In the genomic region with DNA sequence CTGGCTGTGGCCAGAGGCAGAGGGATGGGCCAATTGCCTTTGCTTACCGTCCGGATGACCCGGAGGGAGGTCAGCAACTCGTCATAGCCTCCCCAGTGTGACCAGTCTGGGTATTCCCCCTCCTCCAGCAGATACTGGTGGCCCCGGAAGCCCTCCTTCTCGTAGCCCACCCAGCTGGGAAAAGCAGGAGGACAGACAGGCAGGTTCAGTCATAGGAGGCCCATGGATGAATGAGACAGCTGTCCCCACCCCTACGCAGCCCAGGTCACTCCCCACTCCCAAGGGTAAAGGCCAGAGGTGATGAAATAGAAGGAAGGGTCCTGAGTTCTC, we compare ENCODE assay signal across 13 cellular contexts. TPM values are rescaled to one million over a fixed set of nuclear protein-coding genes. Genes with fewer than 3 reads are reported as not detected.
DNase-seq lines count a peak whose midpoint lies in the region; ATAC-seq, FAIRE-seq and TF ChIP-seq lines count a peak whose summit lies in the region.
"Had no signal": no experiment of that assay in that cellular context is flagged by ENCODE, and none has a peak within 500 bp of the region (broad histone marks: within the 10 kb centered on the region; RNA-seq: fewer than 3 reads in every experiment).

No MANE protein-coding gene starts in this region.

- intact Hi-C loops in HCT116 (cut with micrococcal nuclease), result no loop called here

- no peak overlapping the region for H3K27ac ChIP-seq in CD4-positive, CD25-positive, alpha-beta regulatory T cell (ENCODE audit: insufficient read depth, low read length, poor library complexity, severe bottlenecking)
- H3K27ac ChIP-seq in HCT116 (ENCODE audit: low read depth, low read length), result peak overlapping the region; percentile 54; the same call in 1 of the 2 replicates
- H3K27ac ChIP-seq: foreskin keratinocyte had no signal

- H3K4me3 ChIP-seq in CD4-positive, CD25-positive, alpha-beta regulatory T cell (ENCODE audit: low read depth, low read length), result no peak overlapping the region
- peak overlapping the region in 1 of 2 experiments; percentile 86; a peak in 1 of 4 replicates for H3K4me3 ChIP-seq in HCT116 (replicated peaks in 1 of 2; ENCODE audit: low read depth in 1 of 2, low read length in 2 of 2)

- H3K9me3 Mint-ChIP-seq in CD4-positive, CD25-positive, alpha-beta regulatory T cell, result peaks cover 0 to 1% (median 0%) of the 10 kb centered on the region in 7 donors
- no peaks in the 10 kb centered on the region for H3K9me3 Mint-ChIP-seq in activated CD8-positive, alpha-beta T cell treated with anti-CD3 and anti-CD28 coated beads, Interleukin-2, amount 10 ng/mL, durations not matched to agents 7 days and 5 days (ENCODE audit: insufficient read depth)
- no peaks in the 10 kb centered on the region for H3K9me3 Mint-ChIP-seq in memory B cell

- no peaks in the 10 kb centered on the region for H3K27me3 ChIP-seq in CD4-positive, CD25-positive, alpha-beta regulatory T cell (ENCODE audit: control insufficient read depth, insufficient read depth, low read length)
- H3K27me3 ChIP-seq in HCT116 (ENCODE audit: insufficient read depth, low read length), result no peaks in the 10 kb centered on the region
- H3K27me3 ChIP-seq: foreskin keratinocyte had no signal

- peak overlapping the region; percentile 69 for H3K9ac ChIP-seq in HCT116 (ENCODE audit: low read length)

- peak overlapping the region; percentile 55 to 80 (median 71) for H3K4me3 Mint-ChIP-seq in CD4-positive, CD25-positive, alpha-beta regulatory T cell
- peak overlapping the region; percentile 94 for H3K4me3 Mint-ChIP-seq in activated CD8-positive, alpha-beta T cell treated with anti-CD3 and anti-CD28 coated beads, Interleukin-2, amount 10 ng/mL, durations not matched to agents 7 days and 5 days
- peak overlapping the region; percentile 95 for H3K4me3 Mint-ChIP-seq in memory B cell

- H2AFZ ChIP-seq in HCT116 (ENCODE audit: low read depth, low read length, poor library complexity, severe bottlenecking), result no peak overlapping the region

- H3K79me2 ChIP-seq in HCT116 (ENCODE audit: insufficient read depth, low read length), result no peaks in the 10 kb centered on the region

- peaks cover 4% of the 10 kb centered on the region for H3K27me3 Mint-ChIP-seq in CD4-positive, CD25-positive, alpha-beta regulatory T cell
- peaks cover 9% of the 10 kb centered on the region for H3K27me3 Mint-ChIP-seq in activated CD8-positive, alpha-beta T cell treated with anti-CD3 and anti-CD28 coated beads, Interleukin-2, amount 10 ng/mL, durations not matched to agents 7 days and 5 days (ENCODE audit: low read depth)
- no peaks in the 10 kb centered on the region for H3K27me3 Mint-ChIP-seq in memory B cell

- RAD21 ChIA-PET in HCT116 (lab: Charles Lee; ENCODE audit: low non-redundant PET in 1 of 2, low total read pairs in 2 of 2, uncharacterized antibody in 2 of 2, unreplicated experiment in 2 of 2), result no interaction called here

- peaks cover 15% of the 10 kb centered on the region for H3K4me1 ChIP-seq in CD4-positive, CD25-positive, alpha-beta regulatory T cell (ENCODE audit: control insufficient read depth, insufficient read depth, low read length, poor library complexity, severe bottlenecking)
- H3K4me1 ChIP-seq in HCT116 (ENCODE audit: control insufficient read depth in 1 of 2, insufficient read depth in 2 of 2, low read length in 2 of 2), result peaks cover 11 to 23% of the 10 kb centered on the region in 2 experiments

- H3K36me3 Mint-ChIP-seq in CD4-positive, CD25-positive, alpha-beta regulatory T cell, result no peaks in the 10 kb centered on the region
- peaks cover 2% of the 10 kb centered on the region for H3K36me3 Mint-ChIP-seq in activated CD8-positive, alpha-beta T cell treated with anti-CD3 and anti-CD28 coated beads, Interleukin-2, amount 10 ng/mL, durations not matched to agents 7 days and 5 days (ENCODE audit: low read depth)
- no peaks in the 10 kb centered on the region for H3K36me3 Mint-ChIP-seq in memory B cell

- no peaks in the 10 kb centered on the region for H3K36me3 ChIP-seq in CD4-positive, CD25-positive, alpha-beta regulatory T cell (ENCODE audit: control insufficient read depth, insufficient read depth, low read length)
- H3K36me3 ChIP-seq in HCT116 (ENCODE audit: control insufficient read depth in 1 of 2, insufficient read depth in 2 of 2, low read length in 2 of 2), result no peaks in the 10 kb centered on the region; a peak in 1 of 4 replicates

- no peaks in the 10 kb centered on the region for H3K9me3 ChIP-seq in CD4-positive, CD25-positive, alpha-beta regulatory T cell (ENCODE audit: control insufficient read depth in 2 of 2, low read length in 2 of 2)
- no peaks in the 10 kb centered on the region for H3K9me3 ChIP-seq in HCT116 (ENCODE audit: control insufficient read depth in 1 of 2, insufficient read depth in 1 of 2, low read depth in 1 of 2, low read length in 2 of 2)

- FAIRE-seq in GM12891 (lab: Jason Lieb, UNC), result no peak

- no peak for DNase-seq in CD4-positive, CD25-positive, alpha-beta regulatory T cell
- DNase-seq in HCT116 (ENCODE audit: low read depth, low spot score) (no peak), memory B cell (ENCODE audit: low spot score in 2 of 2) (no peak), GM12891 (ENCODE audit: insufficient read length, low spot score) (no peak), NCI-H2107 (lab: John Stamatoyannopoulos, UW) (no peak)
- DNase-seq in activated CD8-positive, alpha-beta T cell treated with anti-CD3 and anti-CD28 coated beads, Interleukin-2, amount 10 ng/mL, durations not matched to agents 7 days and 5 days, result no peak

- BruUV-seq in HCT116 (replicated peaks; lab: Mats Ljungman, UMichigan), result no TSS peak

- no peak for TF ChIP-seq RAD21 in HCT116 (IDR thresholded peaks at IDR 0.05; ENCODE audit: low read depth)

- no peaks in the 10 kb centered on the region for H3K9me2 ChIP-seq in HCT116 (ENCODE audit: insufficient read depth)

- H3K27ac Mint-ChIP-seq in CD4-positive, CD25-positive, alpha-beta regulatory T cell, result peak overlapping the region in 1 of 3 donors; percentile 38
- H3K27ac Mint-ChIP-seq in activated CD8-positive, alpha-beta T cell treated with anti-CD3 and anti-CD28 coated beads, Interleukin-2, amount 10 ng/mL, durations not matched to agents 7 days and 5 days, result no peak overlapping the region
- no peak overlapping the region for H3K27ac Mint-ChIP-seq in memory B cell

- no peak for TF ChIP-seq CTCF in HCT116 (IDR thresholded peaks at IDR 0.05 in 2 of 3, conservative IDR thresholded peaks at IDR 0.05 in 1 of 3; ENCODE audit: borderline replicate concordance in 1 of 3, insufficient read depth in 1 of 3, low read depth in 2 of 3, low read length in 2 of 3)

- no peak for TF ChIP-seq POLR2A in HCT116 (IDR thresholded peaks at IDR 0.05; ENCODE audit: borderline replicate concordance, extremely low read depth, insufficient read depth, insufficient read length)
- TF ChIP-seq POLR2A in GM12891 (IDR thresholded peaks at IDR 0.05; ENCODE audit: low read depth, low read length), result no peak

- POLR2A ChIA-PET in HCT116 (lab: Charles Lee), result no interaction called here
- POLR2A ChIA-PET in activated CD8-positive, alpha-beta T cell treated with anti-CD3 and anti-CD28 coated beads, Interleukin-2, amount 10 ng/mL, durations not matched to agents 7 days and 5 days (lab: Charles Lee), result no interaction called here

- CTCF ChIA-PET in HCT116 (lab: Charles Lee), result no interaction called here
- CTCF ChIA-PET in activated CD8-positive, alpha-beta T cell treated with anti-CD3 and anti-CD28 coated beads, Interleukin-2, amount 10 ng/mL, durations not matched to agents 7 days and 5 days (lab: Charles Lee), result interaction anchor here (2.1 to 3.5 kb wide), 3 partner anchors 22 to 80 kb away, joined by 9 to 10 read pairs (median 9); no protein-coding TSS in a partner anchor

- no peak for ATAC-seq in CD4-positive, CD25-positive, alpha-beta regulatory T cell (ENCODE audit: low read depth in 2 of 2)
- ATAC-seq in HCT116, result no peak
- ATAC-seq in activated CD8-positive, alpha-beta T cell treated with anti-CD3 and anti-CD28 coated beads, Interleukin-2, amount 10 ng/mL, durations not matched to agents 7 days and 5 days, result no peak
- no peak for ATAC-seq in memory B cell (ENCODE audit: low read depth)
- no peak for ATAC-seq in GM19467 (IDR thresholded peaks at IDR 0.05; ENCODE audit: unreplicated experiment)

- peaks cover 0 to 18% (median 11%) of the 10 kb centered on the region in 4 donors for H3K4me1 Mint-ChIP-seq in CD4-positive, CD25-positive, alpha-beta regulatory T cell
- H3K4me1 Mint-ChIP-seq in activated CD8-positive, alpha-beta T cell treated with anti-CD3 and anti-CD28 coated beads, Interleukin-2, amount 10 ng/mL, durations not matched to agents 7 days and 5 days (ENCODE audit: low read depth), result peaks cover 25% of the 10 kb centered on the region
- peaks cover 6% of the 10 kb centered on the region for H3K4me1 Mint-ChIP-seq in memory B cell

- peak overlapping the region; percentile 99 for H3K4me2 ChIP-seq in HCT116 (ENCODE audit: low read length)

- no peaks in the 10 kb centered on the region for H4K20me1 ChIP-seq in HCT116 (ENCODE audit: insufficient read depth)

RNA-seq across cellular contexts. Expression of gene CRYBG2, which starts 16.8 kb away (rescaled TPM):
- total RNA-seq in CD4-positive, CD25-positive, alpha-beta regulatory T cell, result 2.3 TPM
- 1 to 10 TPM in 3 of 4 donors, not detected in 1; 1.0 to 2.0 (median 1.3) TPM for polyA plus RNA-seq in CD4-positive, CD25-positive, alpha-beta regulatory T cell
- total RNA-seq in HCT116 (2021; ENCODE audit: unreplicated experiment), result 10.5 TPM
- 11.8 and 13.8 TPM in 2 replicates for polyA plus RNA-seq in HCT116 (2012)
- total RNA-seq in activated CD8-positive, alpha-beta T cell treated with anti-CD3 and anti-CD28 coated beads, Interleukin-2, amount 10 ng/mL, durations not matched to agents 7 days and 5 days, result 1 to 10 TPM; 7.6 to 8.7 TPM
- polyA plus RNA-seq in GM12891 (2012; ENCODE audit: low read depth, missing spikeins), result 0.21 TPM
- total RNA-seq: RPMI7951 had no signal

RNA-seq across cellular contexts. Expression of gene CD52, which starts 19.4 kb away (rescaled TPM):
- total RNA-seq in CD4-positive, CD25-positive, alpha-beta regulatory T cell, result 1,528 TPM
- polyA plus RNA-seq in CD4-positive, CD25-positive, alpha-beta regulatory T cell, result over 10,000 TPM in 2 of 4 donors, 1,000 to 10,000 TPM in 2; 9,467 to 12,173 (median 10,919) TPM
- total RNA-seq in HCT116 (2021; ENCODE audit: unreplicated experiment), result 2.0 TPM
- polyA plus RNA-seq in HCT116 (2012), result 0.62 and 0.95 TPM in 2 replicates
- total RNA-seq in activated CD8-positive, alpha-beta T cell treated with anti-CD3 and anti-CD28 coated beads, Interleukin-2, amount 10 ng/mL, durations not matched to agents 7 days and 5 days, result 1,000 to 10,000 TPM; 1,112 to 1,180 TPM
- 874 TPM for polyA plus RNA-seq in GM12891 (2012; ENCODE audit: low read depth, missing spikeins)
- total RNA-seq: HT1080, kidney epithelial cell, NCI-H460, RPMI7951 had no signal
- polyA plus RNA-seq: neural cell had no signal

RNA-seq across cellular contexts. Expression of gene UBXN11, which starts 30.7 kb away (rescaled TPM):
- 30.8 TPM for total RNA-seq in CD4-positive, CD25-positive, alpha-beta regulatory T cell
- 10 to 100 TPM in 3 of 4 donors, 1 to 10 TPM in 1; 8.1 to 15.2 (median 11.0) TPM for polyA plus RNA-seq in CD4-positive, CD25-positive, alpha-beta regulatory T cell
- 19.3 TPM for total RNA-seq in HCT116 (2021; ENCODE audit: unreplicated experiment)
- 20.8 and 22.3 TPM in 2 replicates for polyA plus RNA-seq in HCT116 (2012)
- 10 to 100 TPM; 34.4 to 40.9 TPM for total RNA-seq in activated CD8-positive, alpha-beta T cell treated with anti-CD3 and anti-CD28 coated beads, Interleukin-2, amount 10 ng/mL, durations not matched to agents 7 days and 5 days
- 12.8 TPM for polyA plus RNA-seq in GM12891 (2012; ENCODE audit: low read depth, missing spikeins)

RNA-seq across cellular contexts. Expression of gene ZNF683, which starts 35.4 kb away (rescaled TPM):
- total RNA-seq in CD4-positive, CD25-positive, alpha-beta regulatory T cell, result not detected
- polyA plus RNA-seq in CD4-positive, CD25-positive, alpha-beta regulatory T cell, result under 1 TPM in 2 of 4 donors, not detected in 2; 0.25 to 0.55 TPM
- not detected for total RNA-seq in HCT116 (2021; ENCODE audit: unreplicated experiment)
- not detected in 2 replicates for polyA plus RNA-seq in HCT116 (2012)
- total RNA-seq in activated CD8-positive, alpha-beta T cell treated with anti-CD3 and anti-CD28 coated beads, Interleukin-2, amount 10 ng/mL, durations not matched to agents 7 days and 5 days, result 10 to 100 TPM; 24.0 to 26.6 TPM
- polyA plus RNA-seq in GM12891 (2012; ENCODE audit: low read depth, missing spikeins), result not detected
- total RNA-seq: foreskin keratinocyte, HT1080, kidney epithelial cell, NCI-H460, RPMI7951 had no signal
- polyA plus RNA-seq: foreskin keratinocyte, neural cell had no signal

RNA-seq across cellular contexts. Expression of gene SH3BGRL3, which starts 57.3 kb away (rescaled TPM):
- total RNA-seq in CD4-positive, CD25-positive, alpha-beta regulatory T cell, result 404 TPM
- polyA plus RNA-seq in CD4-positive, CD25-positive, alpha-beta regulatory T cell, result 1,000 to 10,000 TPM; 1,085 to 1,853 (median 1,299) TPM
- 112 TPM for total RNA-seq in HCT116 (2021; ENCODE audit: unreplicated experiment)
- polyA plus RNA-seq in HCT116 (2012), result 159 and 169 TPM in 2 replicates
- total RNA-seq in activated CD8-positive, alpha-beta T cell treated with anti-CD3 and anti-CD28 coated beads, Interleukin-2, amount 10 ng/mL, durations not matched to agents 7 days and 5 days, result 100 to 1,000 TPM; 795 to 814 TPM
- polyA plus RNA-seq in GM12891 (2012; ENCODE audit: low read depth, missing spikeins), result 92.2 TPM

Comparison
In these comparisons a context has a peak if more than half of its experiments do, and no peak if none do; other contexts are left out.
1. RNA of gene CD52, which starts 19.4 kb away (total RNA-seq): 1,528 TPM in CD4-positive, CD25-positive, alpha-beta regulatory T cell (single experiment) and 1,112 to 1,180 TPM in activated CD8-positive, alpha-beta T cell treated with anti-CD3 and anti-CD28 coated beads, Interleukin-2, amount 10 ng/mL, durations not matched to agents 7 days and 5 days; 2.0 TPM in HCT116 (single experiment); every median in the first group is over 100 times any median in the second.
2. Peak in every context shown above with its lines, with median percentiles within 50 percentile points of each other: H3K4me3 Mint-ChIP-seq.